22 cellular contexts compared by ENCODE assay signal in genomic region chr16:71916397-71916920, GRCh38. TPM values are rescaled to one million over a fixed set of nuclear protein-coding genes. Genes with fewer than 3 reads are reported as not detected.
A peak's percentile ranks its signal among the peaks of the same experiment; 100 is the strongest.
DNase-seq lines count a peak whose midpoint lies in the region; ATAC-seq, FAIRE-seq and TF ChIP-seq lines count a peak whose summit lies in the region.
"Had no signal": no experiment of that assay in that cellular context is flagged by ENCODE, and none has a peak within 500 bp of the region (broad histone marks: within the 10 kb centered on the region; RNA-seq: fewer than 3 reads in every experiment).

No MANE protein-coding gene starts in this region.

- H2AK5ac ChIP-seq in H1 (ENCODE audit: low read depth, low read length): no peak overlapping the region

- no peaks in the 10 kb centered on the region for H3K27me3 ChIP-seq in CD4-positive, alpha-beta T cell (ENCODE audit: control insufficient read depth, insufficient read depth, low read length)
- H3K27me3 ChIP-seq in H1 (replicated peaks in 1 of 4; ENCODE audit: control insufficient read depth in 3 of 4, extremely low read depth in 1 of 4, insufficient read depth in 3 of 4, low read length in 3 of 4): no peaks in the 10 kb centered on the region
- H3K27me3 ChIP-seq in left lung: no peaks in the 10 kb centered on the region
- H3K27me3 ChIP-seq: suprapubic skin had no signal

- H3K4me1 ChIP-seq in H1 (replicated peaks in 1 of 4; ENCODE audit: control insufficient read depth in 3 of 4, insufficient read depth in 4 of 4, low read length in 3 of 4) (peaks cover 0 to 2% (median 0%) of the 10 kb centered on the region in 4 experiments; a peak in 3 of 7 replicates), left lung (peaks cover 5 to 51% of the 10 kb centered on the region in 2 donors)
- H3K4me1 ChIP-seq: prostate gland had no signal

- H3K4ac ChIP-seq in H1 (replicated peaks; ENCODE audit: insufficient read length, low read depth, low read length): no peak overlapping the region

- FAIRE-seq in H1 (lab: Jason Lieb, UNC): no peak
- FAIRE-seq: endometrium, GM19239 had no signal

- no peak for TF ChIP-seq RAD21 in H1 (IDR thresholded peaks at IDR 0.05 in 1 of 2, conservative IDR thresholded peaks at IDR 0.05 in 1 of 2; ENCODE audit: low read depth in 2 of 2, low read length in 2 of 2)

- peaks cover 32 to 100% of the 10 kb centered on the region in 2 experiments for H3K79me2 ChIP-seq in H1 (ENCODE audit: control insufficient read depth in 1 of 2, insufficient read depth in 2 of 2, low read length in 2 of 2)

- H2BK15ac ChIP-seq in H1 (ENCODE audit: low read length): no peak overlapping the region

- no peak for DNase-seq in CD4-positive, alpha-beta T cell
- no peak for DNase-seq in HFFc6
- DNase-seq in H1 (ENCODE audit: low read depth in 1 of 2, low spot score in 2 of 2): no peak
- DNase-seq in naive thymus-derived CD8-positive, alpha-beta T cell: no peak
- no peak for DNase-seq in NCI-H524 treated with DMSO at 0.1 percent for 48 hours (lab: John Stamatoyannopoulos, UW)
- no peak for DNase-seq in left lung
- DNase-seq: activated naive CD8-positive, alpha-beta T cell treated with anti-CD3 and anti-CD28 coated beads for 36 hours; AML-193; cerebellar nuclear complex; DMS 273 treated with DMSO at 0.1 percent for 48 hours; glutamatergic neuron; Karpas-422; NCI-H1436 treated with DMSO at 0.1 percent for 48 hours; SHP77; T-helper 2 cell had no signal

- no peak overlapping the region for H2BK5ac ChIP-seq in H1 (ENCODE audit: low read depth, low read length)

- H3K9ac ChIP-seq in H1 (replicated peaks in 1 of 4; ENCODE audit: extremely low read depth in 1 of 4, low read depth in 3 of 4, low read length in 3 of 4): no peak overlapping the region

- no peak overlapping the region for H4K91ac ChIP-seq in H1 (replicated peaks; ENCODE audit: insufficient read length, low read length)

- CTCF ChIA-PET in CD4-positive, alpha-beta T cell (lab: Charles Lee): interaction anchor here (1.4 kb wide), 1 partner anchor 13 kb away, joined by 5 read pairs; no protein-coding TSS in a partner anchor
- CTCF ChIA-PET in H1 (lab: Charles Lee; ENCODE audit: partially characterized antibody): interaction anchor here (0.6 to 1.9 kb wide), 8 partner anchors 11 to 1082 kb away, joined by 3 to 6 read pairs (median 3); no protein-coding TSS in a partner anchor

- peaks cover 6% of the 10 kb centered on the region for H3K79me1 ChIP-seq in H1 (ENCODE audit: low read depth, low read length)

- H3K23me2 ChIP-seq in H1 (ENCODE audit: low read depth, low read length): no peaks in the 10 kb centered on the region

- H3K36me3 Mint-ChIP-seq in CD4-positive, alpha-beta T cell (ENCODE audit: low read depth): peaks cover 81% of the 10 kb centered on the region
- peaks cover 69% of the 10 kb centered on the region for H3K36me3 Mint-ChIP-seq in HFFc6 (ENCODE audit: low read depth)
- H3K36me3 Mint-ChIP-seq in naive thymus-derived CD8-positive, alpha-beta T cell: peaks cover 12 to 91% (median 42%) of the 10 kb centered on the region in 3 donors

- H3K56ac ChIP-seq in H1 (replicated peaks; ENCODE audit: insufficient read length, low read depth, low read length): no peak overlapping the region

- H2BK12ac ChIP-seq in H1 (ENCODE audit: low read depth, low read length): no peak overlapping the region

- peaks cover 24 to 70% (median 40%) of the 10 kb centered on the region in 4 experiments for H3K36me3 ChIP-seq in H1 (ENCODE audit: control insufficient read depth in 2 of 4, insufficient read depth in 4 of 4, low read length in 3 of 4)
- H3K36me3 ChIP-seq in left lung: peaks cover 0 to 66% of the 10 kb centered on the region in 2 donors

- peaks cover 13 to 18% of the 10 kb centered on the region in 2 experiments for H4K20me1 ChIP-seq in H1 (replicated peaks in 1 of 2; ENCODE audit: control insufficient read depth in 1 of 2, insufficient read depth in 2 of 2, low read length in 2 of 2)

- POLR2A ChIA-PET in CD4-positive, alpha-beta T cell (lab: Charles Lee): interaction anchor here (1.5 kb wide), 1 partner anchor 15 kb away, joined by 5 read pairs; no protein-coding TSS in a partner anchor
- POLR2A ChIA-PET in H1 (lab: Charles Lee; ENCODE audit: partially characterized antibody): interaction anchor here (1.0 to 2.1 kb wide), 3 partner anchors 13 to 36 kb away, joined by 4 to 9 read pairs (median 6); partner anchors contain the start of gene IST1
- POLR2A ChIA-PET in naive thymus-derived CD8-positive, alpha-beta T cell (lab: Charles Lee): no interaction called here

- H3K27me3 Mint-ChIP-seq in CD4-positive, alpha-beta T cell: no peaks in the 10 kb centered on the region
- no peaks in the 10 kb centered on the region; the same call in 1 of the 2 replicates for H3K27me3 Mint-ChIP-seq in HFFc6 (ENCODE audit: insufficient read depth)
- no peaks in the 10 kb centered on the region for H3K27me3 Mint-ChIP-seq in naive thymus-derived CD8-positive, alpha-beta T cell
- H3K27me3 Mint-ChIP-seq: activated naive CD8-positive, alpha-beta T cell treated with anti-CD3 and anti-CD28 coated beads for 36 hours had no signal

- H3K27ac Mint-ChIP-seq in CD4-positive, alpha-beta T cell: peak overlapping the region; percentile 8
- H3K27ac Mint-ChIP-seq in HFFc6: peak overlapping the region; percentile 57; the same call in 1 of the 2 replicates
- H3K27ac Mint-ChIP-seq in naive thymus-derived CD8-positive, alpha-beta T cell: peak overlapping the region in 6 of 10 donors; percentile 7 to 67 (median 31)

- H3K23ac ChIP-seq in H1 (ENCODE audit: insufficient read length): no peak overlapping the region

- TF ChIP-seq CTCF in CD4-positive, alpha-beta T cell (IDR thresholded peaks at IDR 0.05): no peak
- TF ChIP-seq CTCF in HFFc6 (IDR thresholded peaks at IDR 0.05) (no peak), H1 (IDR thresholded peaks at IDR 0.05; ENCODE audit: control extremely low read depth in 1 of 3, insufficient read depth in 1 of 3, low read depth in 1 of 3, low read length in 3 of 3) (no peak), left lung (IDR thresholded peaks at IDR 0.05) (no peak)

- no peak for TF ChIP-seq POLR2A in H1 (IDR thresholded peaks at IDR 0.05; ENCODE audit: control extremely low read depth in 1 of 2, low read depth in 2 of 2, low read length in 2 of 2)

- intact Hi-C loops in CD4-positive, alpha-beta T cell (cut with DNase I, micrococcal nuclease): no loop called here
- intact Hi-C loops in left lung (cut with DNase I): no loop called here

- H3K9me3 Mint-ChIP-seq in CD4-positive, alpha-beta T cell: no peaks in the 10 kb centered on the region
- H3K9me3 Mint-ChIP-seq in HFFc6: peaks cover 8% of the 10 kb centered on the region
- peaks cover 0 to 3% (median 0%) of the 10 kb centered on the region in 9 donors for H3K9me3 Mint-ChIP-seq in naive thymus-derived CD8-positive, alpha-beta T cell
- H3K9me3 Mint-ChIP-seq: activated naive CD8-positive, alpha-beta T cell treated with anti-CD3 and anti-CD28 coated beads for 36 hours had no signal

- peaks cover 60% of the 10 kb centered on the region for H3K4me1 Mint-ChIP-seq in CD4-positive, alpha-beta T cell (ENCODE audit: low read depth)
- peaks cover 52% of the 10 kb centered on the region for H3K4me1 Mint-ChIP-seq in HFFc6 (ENCODE audit: low read depth)
- peaks cover 30 to 65% (median 57%) of the 10 kb centered on the region in 4 donors for H3K4me1 Mint-ChIP-seq in naive thymus-derived CD8-positive, alpha-beta T cell

- peak overlapping the region; percentile 59 for H4K8ac ChIP-seq in H1 (ENCODE audit: extremely low read depth, insufficient read depth, low read length)

- no peak overlapping the region for H3K27ac ChIP-seq in CD4-positive, alpha-beta T cell (ENCODE audit: low read depth, low read length)
- H3K27ac ChIP-seq in H1 (ENCODE audit: low read depth, low read length) (no peak overlapping the region), left lung (no peak overlapping the region)
- H3K27ac ChIP-seq: prostate gland, suprapubic skin had no signal

- H3K14ac ChIP-seq in H1 (ENCODE audit: insufficient read length): no peak overlapping the region

- H3K9me3 ChIP-seq in CD4-positive, alpha-beta T cell (ENCODE audit: control insufficient read depth, low read length): no peaks in the 10 kb centered on the region
- H3K9me3 ChIP-seq in H1 (ENCODE audit: insufficient read depth in 2 of 2, low read depth in 1 of 2, low read length in 1 of 2): no peaks in the 10 kb centered on the region
- no peaks in the 10 kb centered on the region for H3K9me3 ChIP-seq in left lung
- H3K9me3 ChIP-seq: prostate gland, suprapubic skin had no signal

- no peak for TF ChIP-seq EP300 in H1 (IDR thresholded peaks at IDR 0.05; ENCODE audit: borderline replicate concordance in 1 of 2, low read depth in 2 of 2, low read length in 2 of 2)

- H3K4me3 Mint-ChIP-seq in CD4-positive, alpha-beta T cell: no peak overlapping the region
- peak overlapping the region; percentile 13; the same call in 1 of the 2 replicates for H3K4me3 Mint-ChIP-seq in HFFc6
- H3K4me3 Mint-ChIP-seq in naive thymus-derived CD8-positive, alpha-beta T cell: no peak overlapping the region
- H3K4me3 Mint-ChIP-seq: activated naive CD8-positive, alpha-beta T cell treated with anti-CD3 and anti-CD28 coated beads for 36 hours had no signal

- H3K4me3 ChIP-seq in H1 (ENCODE audit: extremely low read depth in 1 of 4, insufficient read depth in 2 of 4, low read depth in 3 of 4, low read length in 4 of 4) (no peak overlapping the region), left lung (no peak overlapping the region)
- H3K4me3 ChIP-seq: prostate gland, suprapubic skin had no signal

- no peak overlapping the region for H4K5ac ChIP-seq in H1 (ENCODE audit: insufficient read length, low read depth, low read length)

- WGBS in H1 (ENCODE audit: extremely low coverage in 1 of 2, insufficient coverage in 1 of 2, insufficient read length in 1 of 2, insufficient replicate concordance in 2 of 2, low coverage in 1 of 2, low lambda C conversion rate in 2 of 2, missing lambda C conversion rate in 1 of 2), 2 experiments: 93% methylated on average over 11 of the region's 11 CpGs; no CpG with 5 or more reads in 1 of the 2 experiments

- no peak for ATAC-seq in CD4-positive, alpha-beta T cell (ENCODE audit: poor library complexity)
- no peak for ATAC-seq in naive thymus-derived CD8-positive, alpha-beta T cell
- no peak for ATAC-seq in left lung
- ATAC-seq in HG03457 (IDR thresholded peaks at IDR 0.05; ENCODE audit: unreplicated experiment): no peak
- no peak for ATAC-seq in HG02870 (IDR thresholded peaks at IDR 0.05; ENCODE audit: unreplicated experiment)
- ATAC-seq: activated CD4-positive, CD25-positive, alpha-beta regulatory T cell treated with anti-CD3 and anti-CD28 coated beads, Interleukin-2, amount 50 U/mL, for 24 hours had no signal

- H3K18ac ChIP-seq in H1 (ENCODE audit: extremely low read depth, low read length): no peak overlapping the region

- H2BK20ac ChIP-seq in H1 (ENCODE audit: low read length): no peak overlapping the region

- H2AFZ ChIP-seq in H1 (ENCODE audit: low read length): no peak overlapping the region

- H2BK120ac ChIP-seq in H1 (replicated peaks; ENCODE audit: low read depth, low read length): no peak overlapping the region

- H3K4me2 ChIP-seq in H1 (ENCODE audit: insufficient read depth in 1 of 2, low read depth in 2 of 2, low read length in 2 of 2): no peak overlapping the region

RNA-seq across cellular contexts. Expression of gene IST1, which starts 21.1 kb away (rescaled TPM):
- 100 to 1,000 TPM; 411 to 412 TPM for total RNA-seq in CD4-positive, alpha-beta T cell
- total RNA-seq in HFFc6 (2021; fragmentation: NEBNext Ultra II Directional; extraction: Animal tissue kit (Norgen Biotek cat#: 25700)): 100 to 1,000 TPM; 113 to 136 (median 125) TPM
- 245 and 248 TPM in 2 replicates for total RNA-seq in H1 (2021; fragmentation: NEBNext Ultra II Directional; extraction: Animal tissue kit (Norgen Biotek cat#: 25700))
- polyA plus RNA-seq in H1 (2011; rRNA removed): 163 and 190 TPM in 2 replicates
- polyA plus RNA-seq in H1 (2011; cell fraction: cytosol; rRNA removed): 258 TPM
- polyA plus RNA-seq in H1 (2011; cell fraction: nucleus; rRNA removed): 226 TPM
- polyA plus RNA-seq in H1 (2012, experiment 1 of 2): 182 to 203 TPM (median 189 TPM) in 4 replicates
- polyA plus RNA-seq in H1 (2012, experiment 2 of 2): 79.0 TPM
- 103 TPM for polyA plus RNA-seq in H1 (2013, experiment 1 of 2)
- 101 TPM for polyA plus RNA-seq in H1 (2013, experiment 2 of 2)
- polyA minus RNA-seq in H1 (2011; rRNA and poly(A)+ RNA removed): 311 and 412 TPM in 2 replicates
- polyA minus RNA-seq in H1 (2011; cell fraction: cytosol; rRNA and poly(A)+ RNA removed): 98.5 TPM
- 127 TPM for polyA minus RNA-seq in H1 (2011; cell fraction: nucleus; rRNA and poly(A)+ RNA removed)
- 100 to 1,000 TPM; 270 to 298 TPM for total RNA-seq in naive thymus-derived CD8-positive, alpha-beta T cell
- polyA plus RNA-seq in naive thymus-derived CD8-positive, alpha-beta T cell: 100 to 1,000 TPM; 115 to 161 (median 115) TPM
- total RNA-seq in left lung: 100 to 1,000 TPM; 156 to 175 TPM

RNA-seq across cellular contexts. Expression of gene ZNF821, which starts 32.5 kb away (rescaled TPM):
- 10 to 100 TPM; 17.3 to 18.3 TPM for total RNA-seq in CD4-positive, alpha-beta T cell
- total RNA-seq in HFFc6 (2021; fragmentation: NEBNext Ultra II Directional; extraction: Animal tissue kit (Norgen Biotek cat#: 25700)): 1 to 10 TPM; 4.1 to 6.2 (median 4.7) TPM
- total RNA-seq in H1 (2021; fragmentation: NEBNext Ultra II Directional; extraction: Animal tissue kit (Norgen Biotek cat#: 25700)): 13.6 and 14.1 TPM in 2 replicates
- polyA plus RNA-seq in H1 (2011; rRNA removed): 9.5 and 12.4 TPM in 2 replicates
- 13.4 TPM for polyA plus RNA-seq in H1 (2011; cell fraction: cytosol; rRNA removed)
- polyA plus RNA-seq in H1 (2011; cell fraction: nucleus; rRNA removed): 16.8 TPM
- polyA plus RNA-seq in H1 (2012, experiment 1 of 2): 9.8 to 11.9 TPM (median 10.4 TPM) in 4 replicates
- 10.7 TPM for polyA plus RNA-seq in H1 (2012, experiment 2 of 2)
- polyA plus RNA-seq in H1 (2013, experiment 1 of 2): 6.8 TPM
- 6.1 TPM for polyA plus RNA-seq in H1 (2013, experiment 2 of 2)
- 7.1 and 8.1 TPM in 2 replicates for polyA minus RNA-seq in H1 (2011; rRNA and poly(A)+ RNA removed)
- polyA minus RNA-seq in H1 (2011; cell fraction: cytosol; rRNA and poly(A)+ RNA removed): 7.2 TPM
- 11.2 TPM for polyA minus RNA-seq in H1 (2011; cell fraction: nucleus; rRNA and poly(A)+ RNA removed)
- 1 to 10 TPM; 4.3 to 5.1 TPM for total RNA-seq in naive thymus-derived CD8-positive, alpha-beta T cell
- polyA plus RNA-seq in naive thymus-derived CD8-positive, alpha-beta T cell: 1 to 10 TPM; 4.3 to 5.4 (median 4.9) TPM
- 1 to 10 TPM; 5.3 to 6.6 TPM for total RNA-seq in left lung
